In the genomic region with DNA sequence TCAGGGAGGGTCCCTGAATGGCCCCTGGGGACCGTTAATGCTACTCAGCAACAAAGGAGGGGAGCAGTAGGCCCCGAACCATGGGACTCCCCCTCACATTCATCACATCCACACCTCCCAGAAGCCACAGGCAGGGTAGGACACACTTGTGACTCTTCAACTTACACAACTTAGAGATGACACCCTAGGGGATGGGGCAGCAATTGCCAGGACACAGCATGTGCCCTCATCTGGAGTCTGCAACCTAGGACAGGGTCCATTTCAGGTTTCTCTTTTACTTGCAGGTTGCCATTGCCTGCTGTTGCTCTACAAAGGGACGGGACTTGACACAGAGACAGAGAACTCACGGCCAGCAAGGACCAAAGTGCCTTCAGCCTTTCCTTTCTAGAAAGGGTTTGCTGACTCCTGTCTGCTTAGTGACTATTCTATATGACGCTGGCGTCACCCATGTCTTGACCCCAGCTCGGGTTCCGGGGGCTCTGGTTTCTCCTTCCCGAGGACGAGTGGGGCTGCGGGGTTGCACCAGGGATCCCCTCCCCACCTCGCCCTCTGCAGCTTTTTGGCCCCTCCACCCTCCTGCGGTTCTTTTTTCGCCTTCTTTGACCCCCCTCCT, we compare ENCODE assay signal across 8 cellular contexts. TPM values are rescaled to one million over a fixed set of nuclear protein-coding genes. Genes with fewer than 3 reads are reported as not detected.
A peak's percentile ranks its signal among the peaks of the same experiment; 100 is the strongest.
DNase-seq lines count a peak whose midpoint lies in the region; ATAC-seq and TF ChIP-seq lines count a peak whose summit lies in the region.

No MANE protein-coding gene starts in this region.

- 13% methylated on average over 14 of the region's 14 CpGs for WGBS in thyroid gland, 2 donors

- no peak for TF ChIP-seq POLR2A in thyroid gland (IDR thresholded peaks at IDR 0.05)

- H3K9me3 ChIP-seq in thyroid gland = no peaks in the 10 kb centered on the region

- peak overlapping the region; percentile 62 for H3K4me3 ChIP-seq in kidney epithelial cell (ENCODE audit: low read depth, low read length)
- H3K4me3 ChIP-seq in thyroid gland (replicated peaks in 1 of 3) = peak overlapping the region; percentile 69 to 91 (median 71)

- no peak overlapping the region for H3K27ac Mint-ChIP-seq in T-helper 2 cell treated with Interferon-gamma antibody and Interleukin-4, amounts not matched to agents 5 μg/mL and 100 μg/mL, for 36 hours
- H3K27ac Mint-ChIP-seq in activated naive CD8-positive, alpha-beta T cell treated with anti-CD3 and anti-CD28 coated beads for 36 hours = no peak overlapping the region

- no peaks in the 10 kb centered on the region for H3K9me3 Mint-ChIP-seq in T-helper 2 cell treated with Interferon-gamma antibody and Interleukin-4, amounts not matched to agents 5 μg/mL and 100 μg/mL, for 36 hours
- no peaks in the 10 kb centered on the region for H3K9me3 Mint-ChIP-seq in activated naive CD8-positive, alpha-beta T cell treated with anti-CD3 and anti-CD28 coated beads for 36 hours

- no peaks in the 10 kb centered on the region for H3K36me3 Mint-ChIP-seq in T-helper 2 cell treated with Interferon-gamma antibody and Interleukin-4, amounts not matched to agents 5 μg/mL and 100 μg/mL, for 36 hours (ENCODE audit: low read depth)
- no peaks in the 10 kb centered on the region for H3K36me3 Mint-ChIP-seq in activated naive CD8-positive, alpha-beta T cell treated with anti-CD3 and anti-CD28 coated beads for 36 hours

- H3K27ac ChIP-seq in thyroid gland = peak overlapping the region in 2 of 3 donors; percentile 8 to 70

- peaks cover 17% of the 10 kb centered on the region for H3K4me1 Mint-ChIP-seq in T-helper 2 cell treated with Interferon-gamma antibody and Interleukin-4, amounts not matched to agents 5 μg/mL and 100 μg/mL, for 36 hours (ENCODE audit: low read depth)
- H3K4me1 Mint-ChIP-seq in activated naive CD8-positive, alpha-beta T cell treated with anti-CD3 and anti-CD28 coated beads for 36 hours = peaks cover 7% of the 10 kb centered on the region

- no peak for ATAC-seq in GM21360 (IDR thresholded peaks at IDR 0.05; ENCODE audit: unreplicated experiment)

- H3K36me3 ChIP-seq in kidney epithelial cell (ENCODE audit: control insufficient read depth, insufficient read depth, low read length) (no peaks in the 10 kb centered on the region), thyroid gland (no peaks in the 10 kb centered on the region)

- H3K27me3 ChIP-seq in kidney epithelial cell (ENCODE audit: control insufficient read depth, insufficient read depth, low read length) (no peaks in the 10 kb centered on the region), thyroid gland (no peaks in the 10 kb centered on the region)

- TF ChIP-seq CTCF in kidney epithelial cell (IDR thresholded peaks at IDR 0.05; ENCODE audit: insufficient read depth, low read length, poor library complexity, severe bottlenecking) = no peak
- TF ChIP-seq CTCF in thyroid gland (IDR thresholded peaks at IDR 0.05) = no peak

- peak overlapping the region; percentile 79 for H3K4me3 Mint-ChIP-seq in T-helper 2 cell treated with Interferon-gamma antibody and Interleukin-4, amounts not matched to agents 5 μg/mL and 100 μg/mL, for 36 hours
- peak overlapping the region; percentile 80 for H3K4me3 Mint-ChIP-seq in activated naive CD8-positive, alpha-beta T cell treated with anti-CD3 and anti-CD28 coated beads for 36 hours

- H3K4me1 ChIP-seq in thyroid gland = peaks cover 9 to 20% of the 10 kb centered on the region in 2 donors

- H3K27me3 Mint-ChIP-seq in T-helper 2 cell treated with Interferon-gamma antibody and Interleukin-4, amounts not matched to agents 5 μg/mL and 100 μg/mL, for 36 hours (ENCODE audit: low read depth) = peaks cover 28% of the 10 kb centered on the region
- peaks cover 15% of the 10 kb centered on the region for H3K27me3 Mint-ChIP-seq in activated naive CD8-positive, alpha-beta T cell treated with anti-CD3 and anti-CD28 coated beads for 36 hours

- intact Hi-C loops in thyroid gland (cut with DNase I) = loop anchor here (5.0 to 10.0 kb wide), 2 partner anchors 131 to 747 kb away; no protein-coding TSS in a partner anchor

- DNase-seq in T-helper 2 cell treated with Interferon-gamma antibody and Interleukin-4, amounts not matched to agents 5 μg/mL and 100 μg/mL, for 36 hours (ENCODE audit: low spot score) = no peak
- DNase-seq in T-helper 2 cell = no peak
- DNase-seq in activated naive CD8-positive, alpha-beta T cell treated with anti-CD3 and anti-CD28 coated beads for 36 hours = no peak
- DNase-seq in kidney epithelial cell (ENCODE audit: low read depth) = no peak
- DNase-seq in thyroid gland = no peak
- DNase-seq in stimulated activated naive CD4-positive, alpha-beta T cell treated with Interleukin-2 at 50 U/mL for 16 hours (lab: John Stamatoyannopoulos, UW) = no peak
- DNase-seq in activated CD4-positive, CD25-positive, alpha-beta regulatory T cell treated with anti-CD3 and anti-CD28 coated beads, Interleukin-2, amount 50 U/mL, for 72 hours = no peak

RNA-seq across cellular contexts. Expression of a gene that starts 0.6 kb away (rescaled TPM):
- 1 to 10 TPM in 1 of 2 experiments, under 1 TPM in 1; 0.68 to 1.1 TPM for total RNA-seq in activated naive CD8-positive, alpha-beta T cell treated with anti-CD3 and anti-CD28 coated beads for 36 hours
- total RNA-seq in kidney epithelial cell (8.0 and 14.8 TPM in 2 replicates), thyroid gland (10 to 100 TPM in 3 of 4 donors, 1 to 10 TPM in 1; 2.4 to 31.7 (median 16.5) TPM)

RNA-seq across cellular contexts. Expression of a gene that starts 42.9 kb away (rescaled TPM):
- total RNA-seq in activated naive CD8-positive, alpha-beta T cell treated with anti-CD3 and anti-CD28 coated beads for 36 hours = not detected
- total RNA-seq in kidney epithelial cell = 1.5 and 1.8 TPM in 2 replicates
- not detected for total RNA-seq in thyroid gland
